1 cellular context compared by ENCODE assay signal in genomic region chr20:34956041-34956458, GRCh38.
TF ChIP-seq lines count a peak whose summit lies in the region.

No MANE protein-coding gene starts in this region.

TF ChIP-seq in endothelial cell of umbilical vein, 7 proteins besides CTCF, POLR2A, EP300 and RAD21:
- no peak for TF ChIP-seq FOS (IDR thresholded peaks at IDR 0.05; ENCODE audit: borderline replicate concordance, insufficient read depth, low read length)
- TF ChIP-seq MAX (IDR thresholded peaks at IDR 0.05; ENCODE audit: insufficient read depth, insufficient read length), result no peak
- no peak for TF ChIP-seq MYC (IDR thresholded peaks at IDR 0.05; ENCODE audit: low read depth, low read length)
- TF ChIP-seq GATA2 (IDR thresholded peaks at IDR 0.05; ENCODE audit: insufficient read depth, insufficient read length, low read depth, low read length), result no peak
- no peak for TF ChIP-seq POLR2AphosphoS5 (IDR thresholded peaks at IDR 0.05; ENCODE audit: insufficient read depth, low read depth, low read length)
- TF ChIP-seq EZH2 (IDR thresholded peaks at IDR 0.05; ENCODE audit: borderline replicate concordance, low read depth, low read length, severe bottlenecking), result no peak
- TF ChIP-seq JUN (IDR thresholded peaks at IDR 0.05; ENCODE audit: borderline replicate concordance, insufficient read depth, insufficient read length, low read depth), result no peak
